In genomic region chr6:158870418-158870957, GRCh38 we compare ENCODE assay signal across 8 cellular contexts. TPM values are rescaled to one million over a fixed set of nuclear protein-coding genes. Genes with fewer than 3 reads are reported as not detected.
DNase-seq lines count a peak whose midpoint lies in the region; ATAC-seq and TF ChIP-seq lines count a peak whose summit lies in the region.

No MANE protein-coding gene starts in this region.

- H3K27me3 Mint-ChIP-seq in T-helper 2 cell treated with Interferon-gamma antibody and Interleukin-4, amounts not matched to agents 5 μg/mL and 100 μg/mL, for 36 hours (ENCODE audit: low read depth): no peaks in the 10 kb centered on the region

- peak overlapping the region; percentile 84 for H3K4me2 ChIP-seq in BLaER1

- H3K27ac ChIP-seq in BLaER1 (peak overlapping the region; percentile 99), iPS-18a (ENCODE audit: low read length) (no peak overlapping the region), tibial artery (peak overlapping the region; percentile 54 to 69), aorta (ENCODE audit: low read depth in 1 of 2, low read length in 2 of 2) (no peak overlapping the region)

- H3K27me3 ChIP-seq in BLaER1 (no peaks in the 10 kb centered on the region), iPS-18a (ENCODE audit: control insufficient read depth, insufficient read depth, low read length) (no peaks in the 10 kb centered on the region), tibial artery (no peaks in the 10 kb centered on the region), aorta (ENCODE audit: control insufficient read depth in 1 of 2, insufficient read depth in 2 of 2, low read length in 1 of 2) (no peaks in the 10 kb centered on the region)

- peak overlapping the region; percentile 92 for H3K4me3 Mint-ChIP-seq in T-helper 2 cell treated with Interferon-gamma antibody and Interleukin-4, amounts not matched to agents 5 μg/mL and 100 μg/mL, for 36 hours

- no peak for TF ChIP-seq CTCF in tibial artery (IDR thresholded peaks at IDR 0.05)

- intact Hi-C loops in tibial artery (cut with DNase I; ENCODE audit: low total_unique reads): no loop called here
- intact Hi-C loops in aorta (cut with DNase I): no loop called here

- no peaks in the 10 kb centered on the region for H3K9me3 Mint-ChIP-seq in T-helper 2 cell treated with Interferon-gamma antibody and Interleukin-4, amounts not matched to agents 5 μg/mL and 100 μg/mL, for 36 hours

- H3K4me1 ChIP-seq in BLaER1: peaks cover 64% of the 10 kb centered on the region
- peaks cover 6% of the 10 kb centered on the region for H3K4me1 ChIP-seq in iPS-18a (ENCODE audit: control insufficient read depth, low read depth, low read length)
- peaks cover 0 to 14% (median 3%) of the 10 kb centered on the region in 4 donors for H3K4me1 ChIP-seq in tibial artery
- no peaks in the 10 kb centered on the region for H3K4me1 ChIP-seq in aorta (ENCODE audit: control insufficient read depth in 1 of 2, insufficient read depth in 2 of 2, low read length in 2 of 2)

- DNase-seq in T-helper 2 cell treated with Interferon-gamma antibody and Interleukin-4, amounts not matched to agents 5 μg/mL and 100 μg/mL, for 36 hours (ENCODE audit: low spot score): no peak
- DNase-seq in tibial artery: no peak
- no peak for DNase-seq in aorta
- no peak for DNase-seq in DMS153 treated with DMSO at 0.1 percent for 48 hours (lab: John Stamatoyannopoulos, UW; ENCODE audit: unreplicated experiment)

- 95% methylated on average over 11 of the region's 11 CpGs for WGBS in aorta, 2 donors

- no peaks in the 10 kb centered on the region for H3K36me3 ChIP-seq in BLaER1
- no peaks in the 10 kb centered on the region for H3K36me3 ChIP-seq in iPS-18a (ENCODE audit: control insufficient read depth, low read depth, low read length)
- no peaks in the 10 kb centered on the region for H3K36me3 ChIP-seq in tibial artery
- H3K36me3 ChIP-seq in aorta (ENCODE audit: control insufficient read depth in 1 of 2, insufficient read depth in 2 of 2, low read length in 1 of 2): no peaks in the 10 kb centered on the region

- ATAC-seq in GM21717 (IDR thresholded peaks at IDR 0.05; ENCODE audit: unreplicated experiment) (peak; percentile 16), GM21825 (IDR thresholded peaks at IDR 0.05; ENCODE audit: unreplicated experiment) (no peak), aorta (ENCODE audit: low FRiP score) (no peak)

- H3K4me3 ChIP-seq in BLaER1: peak overlapping the region; percentile 62
- peak overlapping the region; percentile 58 for H3K4me3 ChIP-seq in iPS-18a (ENCODE audit: low read length)
- H3K4me3 ChIP-seq in tibial artery: peak overlapping the region; percentile 44 to 53
- no peak overlapping the region for H3K4me3 ChIP-seq in aorta (ENCODE audit: low read length in 2 of 2)

- peaks cover 27% of the 10 kb centered on the region for H3K4me1 Mint-ChIP-seq in T-helper 2 cell treated with Interferon-gamma antibody and Interleukin-4, amounts not matched to agents 5 μg/mL and 100 μg/mL, for 36 hours (ENCODE audit: low read depth)

- H4K20me1 ChIP-seq in BLaER1: no peaks in the 10 kb centered on the region

- H3K36me3 Mint-ChIP-seq in T-helper 2 cell treated with Interferon-gamma antibody and Interleukin-4, amounts not matched to agents 5 μg/mL and 100 μg/mL, for 36 hours (ENCODE audit: low read depth): no peaks in the 10 kb centered on the region

- H3K9me3 ChIP-seq in BLaER1: 0 out of 2 replicates have a peak, but pooled peaks cover 7% of the 10 kb centered on the region
- H3K9me3 ChIP-seq in iPS-18a (ENCODE audit: control insufficient read depth, low read depth, low read length): no peaks in the 10 kb centered on the region
- H3K9me3 ChIP-seq in tibial artery: no peaks in the 10 kb centered on the region
- H3K9me3 ChIP-seq in aorta (ENCODE audit: control insufficient read depth, low read length): no peaks in the 10 kb centered on the region

- H3K9ac ChIP-seq in BLaER1 (peak overlapping the region; percentile 86), iPS-18a (ENCODE audit: low read length) (peak overlapping the region; percentile 7)

- H3K27ac Mint-ChIP-seq in T-helper 2 cell treated with Interferon-gamma antibody and Interleukin-4, amounts not matched to agents 5 μg/mL and 100 μg/mL, for 36 hours: peak overlapping the region; percentile 97

RNA-seq across cellular contexts. Expression of gene EZR, which starts 51.3 kb away (rescaled TPM):
- total RNA-seq in aorta: 10 to 100 TPM; 44.8 to 56.2 TPM
- 100 to 1,000 TPM in 1 of 2 donors, 10 to 100 TPM in 1; 13.4 to 127 TPM for polyA plus RNA-seq in aorta

Comparison
In these comparisons a context has a peak if more than half of its experiments do, and no peak if none do; other contexts are left out.
1. H3K27ac ChIP-seq: peak in BLaER1 (single experiment) and tibial artery (2 of 2); none in iPS-18a (single experiment) and aorta (0 of 2).
2. H3K4me3 ChIP-seq: peak in BLaER1 (single experiment), iPS-18a (single experiment) and tibial artery (2 of 2); none in aorta (0 of 2).